In the genomic region with DNA sequence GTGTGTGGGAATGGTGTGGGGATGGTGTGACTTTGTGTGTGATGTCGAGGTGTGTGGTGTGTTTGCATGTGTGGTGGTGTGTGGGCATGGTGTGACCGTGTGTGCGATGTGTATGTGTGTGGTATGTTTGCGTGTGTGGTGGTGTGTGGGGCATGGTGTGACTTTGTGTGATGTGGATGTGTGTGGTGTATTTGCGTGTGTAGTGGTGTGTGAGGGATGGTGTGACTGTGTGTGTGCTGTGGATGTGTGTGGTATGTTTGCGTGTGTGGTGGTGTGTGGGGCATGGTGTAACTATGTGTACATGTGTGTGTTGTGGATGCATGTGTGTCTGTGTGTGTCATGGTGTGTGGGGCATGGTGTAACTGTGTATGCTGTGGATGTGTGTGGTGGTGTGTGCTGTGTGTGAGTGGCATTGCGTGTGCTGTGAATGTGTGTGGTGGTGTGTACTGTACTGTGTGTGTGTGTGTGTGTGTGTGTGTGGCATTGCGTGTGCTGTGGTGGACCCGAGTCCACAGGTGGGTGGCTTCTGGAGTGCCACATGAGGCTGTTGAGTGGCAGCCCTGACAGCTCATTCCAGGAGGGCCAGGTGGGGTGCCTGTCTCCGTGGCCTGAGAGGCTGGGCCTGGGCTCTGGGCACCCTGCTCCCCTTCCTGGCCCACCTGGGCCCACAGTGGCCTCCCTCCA, we compare ENCODE assay signal across 1 cellular context.
TF ChIP-seq lines count a peak whose summit lies in the region.

No MANE protein-coding gene starts in this region.

TF ChIP-seq in HEK293, 187 proteins besides CTCF, POLR2A, EP300 and RAD21 (continued from another document and continues in another):
- TF ChIP-seq, protein P1, sequence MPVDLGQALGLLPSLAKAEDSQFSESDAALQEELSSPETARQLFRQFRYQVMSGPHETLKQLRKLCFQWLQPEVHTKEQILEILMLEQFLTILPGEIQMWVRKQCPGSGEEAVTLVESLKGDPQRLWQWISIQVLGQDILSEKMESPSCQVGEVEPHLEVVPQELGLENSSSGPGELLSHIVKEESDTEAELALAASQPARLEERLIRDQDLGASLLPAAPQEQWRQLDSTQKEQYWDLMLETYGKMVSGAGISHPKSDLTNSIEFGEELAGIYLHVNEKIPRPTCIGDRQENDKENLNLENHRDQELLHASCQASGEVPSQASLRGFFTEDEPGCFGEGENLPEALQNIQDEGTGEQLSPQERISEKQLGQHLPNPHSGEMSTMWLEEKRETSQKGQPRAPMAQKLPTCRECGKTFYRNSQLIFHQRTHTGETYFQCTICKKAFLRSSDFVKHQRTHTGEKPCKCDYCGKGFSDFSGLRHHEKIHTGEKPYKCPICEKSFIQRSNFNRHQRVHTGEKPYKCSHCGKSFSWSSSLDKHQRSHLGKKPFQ (tag by site-specific recombination; IDR thresholded peaks at IDR 0.05), result peak; percentile 99
- TF ChIP-seq ZNF341 (tag by site-specific recombination; IDR thresholded peaks at IDR 0.05; ENCODE audit: low read depth) (no peak), ZNF114 (tag by site-specific recombination; IDR thresholded peaks at IDR 0.05) (no peak), GLI4 (tag by site-specific recombination; IDR thresholded peaks at IDR 0.05) (no peak), ZNF48 (tag by site-specific recombination; IDR thresholded peaks at IDR 0.05) (no peak), ZNF544 (tag by site-specific recombination; IDR thresholded peaks at IDR 0.05) (peak; percentile 52; the same call in 1 of the 2 replicates), ZNF768 (tag by site-specific recombination; IDR thresholded peaks at IDR 0.05) (no peak), ZFP37 (tag by site-specific recombination; IDR thresholded peaks at IDR 0.05) (no peak), ZNF266 (tag by site-specific recombination; IDR thresholded peaks at IDR 0.05; ENCODE audit: low read depth) (0 out of 2 replicates have a peak, but pooled peaks have one; percentile 16), ZBTB1 (tag by site-specific recombination; IDR thresholded peaks at IDR 0.05) (no peak), ZNF24 (tag by site-specific recombination; IDR thresholded peaks at IDR 0.05) (no peak), ZNF416 (tag by site-specific recombination; IDR thresholded peaks at IDR 0.05) (no peak), OSR2 (tag by site-specific recombination; IDR thresholded peaks at IDR 0.05) (no peak), TCF7L2 (IDR thresholded peaks at IDR 0.05; ENCODE audit: borderline replicate concordance, low read depth, low read length) (no peak), KLF8 (tag by site-specific recombination; IDR thresholded peaks at IDR 0.05) (peak; percentile 3; the same call in 1 of the 2 replicates), SALL2 (tag by site-specific recombination; IDR thresholded peaks at IDR 0.05; ENCODE audit: borderline replicate concordance) (no peak), SCRT2 (tag by site-specific recombination; IDR thresholded peaks at IDR 0.05) (peak; percentile 94), ZFP41 (tag by site-specific recombination; IDR thresholded peaks at IDR 0.05; ENCODE audit: borderline replicate concordance) (no peak), BCL11B (tag by site-specific recombination; IDR thresholded peaks at IDR 0.05; ENCODE audit: low read depth) (no peak), MYNN (tag by site-specific recombination; IDR thresholded peaks at IDR 0.05; ENCODE audit: borderline replicate concordance) (no peak), ZNF677 (tag by site-specific recombination; IDR thresholded peaks at IDR 0.05) (no peak), KLF9 (tag by site-specific recombination; IDR thresholded peaks at IDR 0.05; ENCODE audit: low read depth) (no peak), ZBTB20 (tag by site-specific recombination; IDR thresholded peaks at IDR 0.05) (0 out of 2 replicates have a peak, but pooled peaks have one; percentile 26), ZNF791 (tag by site-specific recombination; IDR thresholded peaks at IDR 0.05) (0 out of 2 replicates have a peak, but pooled peaks have one; percentile 8), ZNF571 (tag by site-specific recombination; IDR thresholded peaks at IDR 0.05) (no peak), ZNF664 (tag by site-specific recombination; IDR thresholded peaks at IDR 0.05) (no peak), ZFP69B (tag by site-specific recombination; IDR thresholded peaks at IDR 0.05) (no peak), ZFP3 (tag by site-specific recombination; IDR thresholded peaks at IDR 0.05; ENCODE audit: low read depth) (no peak), ZNF529 (tag by site-specific recombination; IDR thresholded peaks at IDR 0.05; ENCODE audit: insufficient replicate concordance) (no peak), KLF7 (tag by site-specific recombination; IDR thresholded peaks at IDR 0.05; ENCODE audit: borderline replicate concordance) (no peak), ZNF654 (tag by site-specific recombination; IDR thresholded peaks at IDR 0.05; ENCODE audit: low read depth) (no peak), WT1 (tag by site-specific recombination; IDR thresholded peaks at IDR 0.05) (no peak), ZNF837 (tag by site-specific recombination; IDR thresholded peaks at IDR 0.05) (no peak), ZBTB7A (tag by site-specific recombination; IDR thresholded peaks at IDR 0.05; ENCODE audit: low read depth) (no peak), ZNF37A (tag by site-specific recombination; IDR thresholded peaks at IDR 0.05) (no peak), ZNF624 (tag by site-specific recombination; IDR thresholded peaks at IDR 0.05) (no peak), EGR2 (tag by site-specific recombination; IDR thresholded peaks at IDR 0.05; ENCODE audit: low read depth) (peak; percentile 2; the same call in 1 of the 2 replicates), ZNF292 (tag by site-specific recombination; IDR thresholded peaks at IDR 0.05; ENCODE audit: borderline replicate concordance, low read depth) (no peak), SETDB1 (IDR thresholded peaks at IDR 0.05; ENCODE audit: insufficient read length, low read length) (no peak), ZNF133 (tag by site-specific recombination; IDR thresholded peaks at IDR 0.05) (no peak), ZNF473 (tag by site-specific recombination; IDR thresholded peaks at IDR 0.05) (0 out of 2 replicates have a peak, but pooled peaks have one; percentile 14), GFI1B (tag by site-specific recombination; IDR thresholded peaks at IDR 0.05) (no peak)
- TF ChIP-seq, protein P2, sequence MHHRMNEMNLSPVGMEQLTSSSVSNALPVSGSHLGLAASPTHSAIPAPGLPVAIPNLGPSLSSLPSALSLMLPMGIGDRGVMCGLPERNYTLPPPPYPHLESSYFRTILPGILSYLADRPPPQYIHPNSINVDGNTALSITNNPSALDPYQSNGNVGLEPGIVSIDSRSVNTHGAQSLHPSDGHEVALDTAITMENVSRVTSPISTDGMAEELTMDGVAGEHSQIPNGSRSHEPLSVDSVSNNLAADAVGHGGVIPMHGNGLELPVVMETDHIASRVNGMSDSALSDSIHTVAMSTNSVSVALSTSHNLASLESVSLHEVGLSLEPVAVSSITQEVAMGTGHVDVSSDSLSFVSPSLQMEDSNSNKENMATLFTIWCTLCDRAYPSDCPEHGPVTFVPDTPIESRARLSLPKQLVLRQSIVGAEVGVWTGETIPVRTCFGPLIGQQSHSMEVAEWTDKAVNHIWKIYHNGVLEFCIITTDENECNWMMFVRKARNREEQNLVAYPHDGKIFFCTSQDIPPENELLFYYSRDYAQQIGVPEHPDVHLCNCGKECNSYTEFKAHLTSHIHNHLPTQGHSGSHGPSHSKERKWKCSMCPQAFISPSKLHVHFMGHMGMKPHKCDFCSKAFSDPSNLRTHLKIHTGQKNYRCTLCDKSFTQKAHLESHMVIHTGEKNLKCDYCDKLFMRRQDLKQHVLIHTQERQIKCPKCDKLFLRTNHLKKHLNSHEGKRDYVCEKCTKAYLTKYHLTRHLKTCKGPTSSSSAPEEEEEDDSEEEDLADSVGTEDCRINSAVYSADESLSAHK (tag by site-specific recombination; IDR thresholded peaks at IDR 0.05), result no peak
- TF ChIP-seq, protein P3, sequence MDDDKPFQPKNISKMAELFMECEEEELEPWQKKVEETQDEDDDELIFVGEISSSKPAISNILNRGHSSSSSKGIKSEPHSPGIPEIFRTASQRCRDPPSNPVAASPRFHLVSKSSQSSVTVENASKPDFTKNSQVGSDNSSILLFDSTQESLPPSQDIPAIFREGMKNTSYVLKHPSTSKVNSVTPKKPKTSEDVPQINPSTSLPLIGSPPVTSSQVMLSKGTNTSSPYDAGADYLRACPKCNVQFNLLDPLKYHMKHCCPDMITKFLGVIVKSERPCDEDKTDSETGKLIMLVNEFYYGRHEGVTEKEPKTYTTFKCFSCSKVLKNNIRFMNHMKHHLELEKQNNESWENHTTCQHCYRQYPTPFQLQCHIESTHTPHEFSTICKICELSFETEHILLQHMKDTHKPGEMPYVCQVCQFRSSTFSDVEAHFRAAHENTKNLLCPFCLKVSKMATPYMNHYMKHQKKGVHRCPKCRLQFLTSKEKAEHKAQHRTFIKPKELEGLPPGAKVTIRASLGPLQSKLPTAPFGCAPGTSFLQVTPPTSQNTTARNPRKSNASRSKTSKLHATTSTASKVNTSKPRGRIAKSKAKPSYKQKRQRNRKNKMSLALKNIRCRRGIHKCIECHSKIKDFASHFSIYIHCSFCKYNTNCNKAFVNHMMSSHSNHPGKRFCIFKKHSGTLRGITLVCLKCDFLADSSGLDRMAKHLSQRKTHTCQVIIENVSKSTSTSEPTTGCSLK (tag by site-specific recombination; IDR thresholded peaks at IDR 0.05), result no peak
- TF ChIP-seq, protein P4, sequence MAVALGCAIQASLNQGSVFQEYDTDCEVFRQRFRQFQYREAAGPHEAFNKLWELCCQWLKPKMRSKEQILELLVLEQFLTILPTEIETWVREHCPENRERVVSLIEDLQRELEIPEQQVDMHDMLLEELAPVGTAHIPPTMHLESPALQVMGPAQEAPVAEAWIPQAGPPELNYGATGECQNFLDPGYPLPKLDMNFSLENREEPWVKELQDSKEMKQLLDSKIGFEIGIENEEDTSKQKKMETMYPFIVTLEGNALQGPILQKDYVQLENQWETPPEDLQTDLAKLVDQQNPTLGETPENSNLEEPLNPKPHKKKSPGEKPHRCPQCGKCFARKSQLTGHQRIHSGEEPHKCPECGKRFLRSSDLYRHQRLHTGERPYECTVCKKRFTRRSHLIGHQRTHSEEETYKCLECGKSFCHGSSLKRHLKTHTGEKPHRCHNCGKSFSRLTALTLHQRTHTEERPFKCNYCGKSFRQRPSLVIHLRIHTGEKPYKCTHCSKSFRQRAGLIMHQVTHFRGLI (tag by site-specific recombination; IDR thresholded peaks at IDR 0.05), result no peak
- TF ChIP-seq, protein P5, sequence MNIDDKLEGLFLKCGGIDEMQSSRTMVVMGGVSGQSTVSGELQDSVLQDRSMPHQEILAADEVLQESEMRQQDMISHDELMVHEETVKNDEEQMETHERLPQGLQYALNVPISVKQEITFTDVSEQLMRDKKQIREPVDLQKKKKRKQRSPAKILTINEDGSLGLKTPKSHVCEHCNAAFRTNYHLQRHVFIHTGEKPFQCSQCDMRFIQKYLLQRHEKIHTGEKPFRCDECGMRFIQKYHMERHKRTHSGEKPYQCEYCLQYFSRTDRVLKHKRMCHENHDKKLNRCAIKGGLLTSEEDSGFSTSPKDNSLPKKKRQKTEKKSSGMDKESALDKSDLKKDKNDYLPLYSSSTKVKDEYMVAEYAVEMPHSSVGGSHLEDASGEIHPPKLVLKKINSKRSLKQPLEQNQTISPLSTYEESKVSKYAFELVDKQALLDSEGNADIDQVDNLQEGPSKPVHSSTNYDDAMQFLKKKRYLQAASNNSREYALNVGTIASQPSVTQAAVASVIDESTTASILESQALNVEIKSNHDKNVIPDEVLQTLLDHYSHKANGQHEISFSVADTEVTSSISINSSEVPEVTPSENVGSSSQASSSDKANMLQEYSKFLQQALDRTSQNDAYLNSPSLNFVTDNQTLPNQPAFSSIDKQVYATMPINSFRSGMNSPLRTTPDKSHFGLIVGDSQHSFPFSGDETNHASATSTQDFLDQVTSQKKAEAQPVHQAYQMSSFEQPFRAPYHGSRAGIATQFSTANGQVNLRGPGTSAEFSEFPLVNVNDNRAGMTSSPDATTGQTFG (tag by site-specific recombination; IDR thresholded peaks at IDR 0.05; ENCODE audit: borderline replicate concordance), result no peak
- TF ChIP-seq, protein P6, sequence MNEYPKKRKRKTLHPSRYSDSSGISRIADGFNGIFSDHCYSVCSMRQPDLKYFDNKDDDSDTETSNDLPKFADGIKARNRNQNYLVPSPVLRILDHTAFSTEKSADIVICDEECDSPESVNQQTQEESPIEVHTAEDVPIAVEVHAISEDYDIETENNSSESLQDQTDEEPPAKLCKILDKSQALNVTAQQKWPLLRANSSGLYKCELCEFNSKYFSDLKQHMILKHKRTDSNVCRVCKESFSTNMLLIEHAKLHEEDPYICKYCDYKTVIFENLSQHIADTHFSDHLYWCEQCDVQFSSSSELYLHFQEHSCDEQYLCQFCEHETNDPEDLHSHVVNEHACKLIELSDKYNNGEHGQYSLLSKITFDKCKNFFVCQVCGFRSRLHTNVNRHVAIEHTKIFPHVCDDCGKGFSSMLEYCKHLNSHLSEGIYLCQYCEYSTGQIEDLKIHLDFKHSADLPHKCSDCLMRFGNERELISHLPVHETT (tag by site-specific recombination; IDR thresholded peaks at IDR 0.05), result no peak
- TF ChIP-seq, protein P7, sequence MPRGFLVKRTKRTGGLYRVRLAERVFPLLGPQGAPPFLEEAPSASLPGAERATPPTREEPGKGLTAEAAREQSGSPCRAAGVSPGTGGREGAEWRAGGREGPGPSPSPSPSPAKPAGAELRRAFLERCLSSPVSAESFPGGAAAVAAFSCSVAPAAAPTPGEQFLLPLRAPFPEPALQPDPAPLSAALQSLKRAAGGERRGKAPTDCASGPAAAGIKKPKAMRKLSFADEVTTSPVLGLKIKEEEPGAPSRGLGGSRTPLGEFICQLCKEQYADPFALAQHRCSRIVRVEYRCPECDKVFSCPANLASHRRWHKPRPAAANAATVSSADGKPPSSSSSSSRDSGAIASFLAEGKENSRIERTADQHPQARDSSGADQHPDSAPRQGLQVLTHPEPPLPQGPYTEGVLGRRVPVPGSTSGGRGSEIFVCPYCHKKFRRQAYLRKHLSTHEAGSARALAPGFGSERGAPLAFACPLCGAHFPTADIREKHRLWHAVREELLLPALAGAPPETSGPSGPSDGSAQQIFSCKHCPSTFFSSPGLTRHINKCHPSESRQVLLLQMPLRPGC (tag by site-specific recombination; IDR thresholded peaks at IDR 0.05), result no peak
- TF ChIP-seq, protein P8, sequence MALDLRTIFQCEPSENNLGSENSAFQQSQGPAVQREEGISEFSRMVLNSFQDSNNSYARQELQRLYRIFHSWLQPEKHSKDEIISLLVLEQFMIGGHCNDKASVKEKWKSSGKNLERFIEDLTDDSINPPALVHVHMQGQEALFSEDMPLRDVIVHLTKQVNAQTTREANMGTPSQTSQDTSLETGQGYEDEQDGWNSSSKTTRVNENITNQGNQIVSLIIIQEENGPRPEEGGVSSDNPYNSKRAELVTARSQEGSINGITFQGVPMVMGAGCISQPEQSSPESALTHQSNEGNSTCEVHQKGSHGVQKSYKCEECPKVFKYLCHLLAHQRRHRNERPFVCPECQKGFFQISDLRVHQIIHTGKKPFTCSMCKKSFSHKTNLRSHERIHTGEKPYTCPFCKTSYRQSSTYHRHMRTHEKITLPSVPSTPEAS (tag by site-specific recombination; IDR thresholded peaks at IDR 0.05), result peak; percentile 78
- TF ChIP-seq, protein P9, sequence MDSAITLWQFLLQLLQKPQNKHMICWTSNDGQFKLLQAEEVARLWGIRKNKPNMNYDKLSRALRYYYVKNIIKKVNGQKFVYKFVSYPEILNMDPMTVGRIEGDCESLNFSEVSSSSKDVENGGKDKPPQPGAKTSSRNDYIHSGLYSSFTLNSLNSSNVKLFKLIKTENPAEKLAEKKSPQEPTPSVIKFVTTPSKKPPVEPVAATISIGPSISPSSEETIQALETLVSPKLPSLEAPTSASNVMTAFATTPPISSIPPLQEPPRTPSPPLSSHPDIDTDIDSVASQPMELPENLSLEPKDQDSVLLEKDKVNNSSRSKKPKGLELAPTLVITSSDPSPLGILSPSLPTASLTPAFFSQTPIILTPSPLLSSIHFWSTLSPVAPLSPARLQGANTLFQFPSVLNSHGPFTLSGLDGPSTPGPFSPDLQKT (IDR thresholded peaks at IDR 0.05; ENCODE audit: borderline replicate concordance, low read depth, low read length), result no peak
